ENCODE assay signal across 18 cellular contexts in the genomic region with DNA sequence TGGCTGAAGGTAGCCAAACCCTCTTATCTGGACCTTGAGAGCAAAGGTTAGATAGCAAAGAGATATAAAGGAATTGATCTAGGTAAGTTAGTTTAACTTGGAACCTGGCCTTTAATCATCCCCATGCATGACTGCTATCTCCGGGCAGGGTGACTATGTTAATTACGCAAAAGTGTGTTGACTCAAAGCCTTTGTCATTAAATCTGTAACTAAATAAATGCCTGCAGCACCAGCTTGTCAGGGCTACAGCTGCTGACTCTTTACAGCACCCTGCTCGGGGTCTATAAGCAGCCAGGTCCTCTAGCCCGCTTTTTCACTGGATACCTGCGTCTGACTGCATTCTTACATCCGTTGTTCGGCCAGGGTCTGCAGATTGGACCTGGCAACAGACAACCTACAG.
"Had no signal": no experiment of that assay in that cellular context is flagged by ENCODE, and none has a peak within 500 bp of the region (broad histone marks: within the 10 kb centered on the region; RNA-seq: fewer than 3 reads in every experiment).

No MANE protein-coding gene starts in this region.

- H3K36me3 ChIP-seq: colonic mucosa had no signal

- H3K9me3 ChIP-seq: colonic mucosa had no signal

- DNase-seq: colonic mucosa; dermis blood vessel endothelial cell; heart left ventricle; hippocampal formation; islet precursor cell; left ventricle myocardium superior; mesendoderm; mucosa of descending colon; naive thymus-derived CD8-positive, alpha-beta T cell; right cardiac atrium; stimulated activated CD4-positive, alpha-beta T cell treated with anti-CD3 and anti-CD28 coated beads, Interleukin-4, amount 100 ng/mL, for 1 hour; tibial artery; upper lobe of right lung had no signal

- H3K4me3 Mint-ChIP-seq: naive thymus-derived CD8-positive, alpha-beta T cell; stimulated activated memory B cell treated with anti-CD40 and anti-IgM and Interleukin-4, amounts not matched to agents 10 μg/mL and 1 μg/mL and 100 μg/mL, for 72 hours; stimulated activated naive CD8-positive, alpha-beta T cell treated with anti-CD3 and anti-CD28 coated beads, Interleukin-15, Interleukin-2, amounts not matched to agents 100 ng/mL and 50 ng/mL, for 24 hours had no signal

- H3K27ac ChIP-seq: colonic mucosa, heart left ventricle, neutrophil, tibial artery, upper lobe of right lung, vagina had no signal

- H3K27me3 ChIP-seq: colonic mucosa, heart left ventricle, neutrophil, tibial artery, upper lobe of right lung, vagina had no signal

- H3K27ac Mint-ChIP-seq: stimulated activated memory B cell treated with anti-CD40 and anti-IgM and Interleukin-4, amounts not matched to agents 10 μg/mL and 1 μg/mL and 100 μg/mL, for 72 hours; stimulated activated naive CD8-positive, alpha-beta T cell treated with anti-CD3 and anti-CD28 coated beads, Interleukin-15, Interleukin-2, amounts not matched to agents 100 ng/mL and 50 ng/mL, for 24 hours had no signal

- H3K4me3 ChIP-seq: colonic mucosa, heart left ventricle, lung, mucosa of descending colon, tibial artery, upper lobe of right lung, vagina had no signal

- H3K4me1 ChIP-seq: colonic mucosa, heart left ventricle, tibial artery, upper lobe of right lung, vagina had no signal

- H3K27me3 Mint-ChIP-seq: naive thymus-derived CD8-positive, alpha-beta T cell; stimulated activated memory B cell treated with anti-CD40 and anti-IgM and Interleukin-4, amounts not matched to agents 10 μg/mL and 1 μg/mL and 100 μg/mL, for 72 hours; stimulated activated naive CD8-positive, alpha-beta T cell treated with anti-CD3 and anti-CD28 coated beads, Interleukin-15, Interleukin-2, amounts not matched to agents 100 ng/mL and 50 ng/mL, for 24 hours had no signal

- H3K4me1 Mint-ChIP-seq: naive thymus-derived CD8-positive, alpha-beta T cell; stimulated activated memory B cell treated with anti-CD40 and anti-IgM and Interleukin-4, amounts not matched to agents 10 μg/mL and 1 μg/mL and 100 μg/mL, for 72 hours had no signal
